In genomic region chr7:27096756-27097514, GRCh38 we compare ENCODE assay signal across 8 cellular contexts. TPM values are rescaled to one million over a fixed set of nuclear protein-coding genes. Genes with fewer than 3 reads are reported as not detected.
DNase-seq lines count a peak whose midpoint lies in the region; ATAC-seq and TF ChIP-seq lines count a peak whose summit lies in the region.

No MANE protein-coding gene starts in this region.

- H3K9me3 ChIP-seq in upper lobe of right lung, result no peaks in the 10 kb centered on the region

- peaks cover 6% of the 10 kb centered on the region for H3K27me3 ChIP-seq in upper lobe of right lung

- intact Hi-C loops in upper lobe of right lung (cut with DNase I), result loop anchor here (5.0 kb wide), 1 partner anchor 45 kb away; the partner anchor contains the start of gene HOXA5

- H3K36me3 ChIP-seq in upper lobe of right lung, result no peaks in the 10 kb centered on the region

- TF ChIP-seq CTCF in cardiac fibroblast (IDR thresholded peaks at IDR 0.05; ENCODE audit: low read depth, low read length) (no peak), upper lobe of right lung (IDR thresholded peaks at IDR 0.05) (no peak)

- peaks cover 8% of the 10 kb centered on the region for H3K4me1 ChIP-seq in upper lobe of right lung

- DNase-seq in SIG-M5 treated with dmso at 0.1 percent for 504 hours (lab: John Stamatoyannopoulos, UW; ENCODE audit: unreplicated experiment) (peak; percentile 43), SIG-M5 (lab: John Stamatoyannopoulos, UW) (no peak), NCI-H226 (peak; percentile 76), cardiac fibroblast (ENCODE audit: low read depth in 2 of 2) (no peak), lung microvascular endothelial cell (ENCODE audit: low read depth in 2 of 2) (peak; percentile 61 to 74), upper lobe of right lung (peak; percentile 83), mesenteric fat pad (ENCODE audit: low spot score) (no peak), amniotic stem cell (lab: John Stamatoyannopoulos, UW) (no peak)

- peak; percentile 82 for ATAC-seq in upper lobe of right lung

- H3K4me3 ChIP-seq in cardiac fibroblast (replicated peaks in 1 of 2; ENCODE audit: low read depth in 2 of 2, low read length in 2 of 2) (peak overlapping the region; percentile 40 to 44), upper lobe of right lung (peak overlapping the region; percentile 91)

- peak overlapping the region; percentile 91 for H3K27ac ChIP-seq in upper lobe of right lung

RNA-seq across cellular contexts. Expression of gene HOXA1, which starts 1.1 kb away (rescaled TPM):
- total RNA-seq in lung microvascular endothelial cell (0.40 and 0.44 TPM in 2 replicates), upper lobe of right lung (0.75 TPM), mesenteric fat pad (1.3 TPM)

RNA-seq across cellular contexts. Expression of gene HOXA2, which starts 5.5 kb away (rescaled TPM):
- 0.20 and 0.22 TPM in 2 replicates for total RNA-seq in lung microvascular endothelial cell
- total RNA-seq in upper lobe of right lung, result 2.1 TPM
- 1.2 TPM for total RNA-seq in mesenteric fat pad

RNA-seq across cellular contexts. Expression of gene HOXA4, which starts 33.6 kb away (rescaled TPM):
- total RNA-seq in lung microvascular endothelial cell, result 0.22 and 0.79 TPM in 2 replicates
- total RNA-seq in upper lobe of right lung, result 7.1 TPM
- 4.0 TPM for total RNA-seq in mesenteric fat pad

RNA-seq across cellular contexts. Expression of gene HOXA5, which starts 46.5 kb away (rescaled TPM):
- total RNA-seq in lung microvascular endothelial cell (5.8 and 7.0 TPM in 2 replicates), upper lobe of right lung (16.0 TPM), mesenteric fat pad (15.3 TPM)

RNA-seq across cellular contexts. Expression of gene HOXA6, which starts 50.6 kb away (rescaled TPM):
- total RNA-seq in lung microvascular endothelial cell (2.0 and 2.4 TPM in 2 replicates), upper lobe of right lung (6.5 TPM), mesenteric fat pad (3.1 TPM)

Comparison
In these comparisons a context has a peak if more than half of its experiments do, and no peak if none do; other contexts are left out.
1. DNase-seq: peak in SIG-M5 treated with dmso at 0.1 percent for 504 hours (single experiment), NCI-H226 (single experiment), lung microvascular endothelial cell (2 of 2) and upper lobe of right lung (single experiment); none in SIG-M5 (single experiment), cardiac fibroblast (0 of 2), mesenteric fat pad (single experiment) and amniotic stem cell (single experiment).